13 cellular contexts compared by ENCODE assay signal in genomic region chr20:1809121-1809520, GRCh38.
DNase-seq lines count a peak whose midpoint lies in the region; ATAC-seq and TF ChIP-seq lines count a peak whose summit lies in the region.
"Had no signal": no experiment of that assay in that cellular context is flagged by ENCODE, and none has a peak within 500 bp of the region (broad histone marks: within the 10 kb centered on the region; RNA-seq: fewer than 3 reads in every experiment).

No MANE protein-coding gene starts in this region.

- H3K4me3 Mint-ChIP-seq in MCF 10A (ENCODE audit: unreplicated experiment) (no peak overlapping the region), memory B cell (no peak overlapping the region), mesothelial cell of epicardium (no peak overlapping the region)

- CTCF ChIA-PET in MCF 10A (lab: Yijun Ruan, JAX), result interaction anchor here (0.5 to 2.0 kb wide), 6 partner anchors 9 to 362 kb away, joined by 3 to 14 read pairs (median 5); no protein-coding TSS in a partner anchor

- no peak overlapping the region for H3K27ac Mint-ChIP-seq in MCF 10A (ENCODE audit: low read depth, unreplicated experiment)
- H3K27ac Mint-ChIP-seq in memory B cell, result peak overlapping the region; percentile 67
- H3K27ac Mint-ChIP-seq in mesothelial cell of epicardium, result no peak overlapping the region

- H4K20me1 ChIP-seq in BLaER1 treated with 17β-estradiol and CSF1 and Interleukin-3, amounts not matched to agents 10 nM and 100 nM, result no peaks in the 10 kb centered on the region

- no TSS peak for BruUV-seq in MCF 10A (replicated peaks; lab: Mats Ljungman, UMichigan)

- peaks cover 0 to 4% (median 0%) of the 10 kb centered on the region in 11 experiments; a peak in 1 of 22 replicates for H3K27me3 ChIP-seq in BLaER1 treated with 17β-estradiol and CSF1 and Interleukin-3, amounts not matched to agents 10 nM and 100 nM
- H3K27me3 ChIP-seq: right atrium auricular region had no signal

- POLR2A ChIA-PET in MCF 10A (lab: Yijun Ruan, JAX), result interaction anchor here (0.5 to 2.1 kb wide), 7 partner anchors 10 to 369 kb away, joined by 3 to 10 read pairs (median 3); no protein-coding TSS in a partner anchor

- DNase-seq in M059J (ENCODE audit: low read depth), result peak; percentile 98
- DNase-seq in MCF 10A (ENCODE audit: unreplicated experiment), result peak; percentile 73
- DNase-seq in memory B cell (ENCODE audit: low spot score in 2 of 2), result no peak
- DNase-seq in OCI-M2 (lab: John Stamatoyannopoulos, UW; ENCODE audit: unreplicated experiment), result no peak
- DNase-seq in Kasumi-1 (lab: John Stamatoyannopoulos, UW), result no peak
- no peak for DNase-seq in mucosa of descending colon
- DNase-seq in mesothelial cell of epicardium (ENCODE audit: low spot score in 2 of 2, unreplicated experiment in 2 of 2), result no peak
- DNase-seq: activated CD8-positive, alpha-beta memory T cell treated with anti-CD3 and anti-CD28 coated beads, Interleukin-2, amount 50 U/mL, for 48 hours; GOT3; left ventricle myocardium inferior; NCI-H2107 had no signal

- peak overlapping the region in 3 of 11 experiments; percentile 30 to 85 (median 82); a peak in 5 of 22 replicates for H3K27ac ChIP-seq in BLaER1 treated with 17β-estradiol and CSF1 and Interleukin-3, amounts not matched to agents 10 nM and 100 nM
- H3K27ac ChIP-seq: left ventricle myocardium inferior, right atrium auricular region had no signal

- intact Hi-C loops in MCF 10A (cut with micrococcal nuclease), result loop anchor here (10.0 kb wide), 1 partner anchor 136 kb away; no protein-coding TSS in a partner anchor
- intact Hi-C loops in mucosa of descending colon (cut with DNase I, micrococcal nuclease), result no loop called here

- no peaks in the 10 kb centered on the region for H3K9me3 Mint-ChIP-seq in MCF 10A (ENCODE audit: unreplicated experiment)
- H3K9me3 Mint-ChIP-seq in memory B cell, result no peaks in the 10 kb centered on the region
- no peaks in the 10 kb centered on the region for H3K9me3 Mint-ChIP-seq in mesothelial cell of epicardium

- H3K36me3 Mint-ChIP-seq in MCF 10A (ENCODE audit: insufficient read depth, unreplicated experiment) (no peaks in the 10 kb centered on the region), memory B cell (no peaks in the 10 kb centered on the region), mesothelial cell of epicardium (no peaks in the 10 kb centered on the region)

- peaks cover 38% of the 10 kb centered on the region for H3K4me1 Mint-ChIP-seq in MCF 10A (ENCODE audit: insufficient read depth, unreplicated experiment)
- H3K4me1 Mint-ChIP-seq in memory B cell, result peaks cover 36% of the 10 kb centered on the region
- H3K4me1 Mint-ChIP-seq in mesothelial cell of epicardium, result peaks cover 7% of the 10 kb centered on the region

- ATAC-seq in memory B cell (ENCODE audit: low read depth) (no peak), mucosa of descending colon (no peak)

- H3K27me3 Mint-ChIP-seq in MCF 10A (ENCODE audit: insufficient read depth, unreplicated experiment) (no peaks in the 10 kb centered on the region), memory B cell (no peaks in the 10 kb centered on the region), mesothelial cell of epicardium (ENCODE audit: low read depth) (peaks cover 19% of the 10 kb centered on the region)

- no peaks in the 10 kb centered on the region for H3K36me3 ChIP-seq in BLaER1 treated with 17β-estradiol and CSF1 and Interleukin-3, amounts not matched to agents 10 nM and 100 nM
- no peaks in the 10 kb centered on the region for H3K36me3 ChIP-seq in mucosa of descending colon (ENCODE audit: low read depth)
- H3K36me3 ChIP-seq: left ventricle myocardium inferior, right atrium auricular region had no signal

- no peaks in the 10 kb centered on the region for H3K9me3 ChIP-seq in BLaER1 treated with 17β-estradiol and CSF1 and Interleukin-3, amounts not matched to agents 10 nM and 100 nM (replicated peaks in 1 of 11)
- no peaks in the 10 kb centered on the region for H3K9me3 ChIP-seq in mucosa of descending colon
- H3K9me3 ChIP-seq: left ventricle myocardium inferior, right atrium auricular region had no signal

- H3K4me1 ChIP-seq in BLaER1 treated with 17β-estradiol and CSF1 and Interleukin-3, amounts not matched to agents 10 nM and 100 nM, result peaks cover 25 to 89% (median 61%) of the 10 kb centered on the region in 10 experiments
- peaks cover 5% of the 10 kb centered on the region for H3K4me1 ChIP-seq in mucosa of descending colon (ENCODE audit: low read depth)

- H3K4me2 ChIP-seq in BLaER1 treated with 17β-estradiol and CSF1 and Interleukin-3, amounts not matched to agents 10 nM and 100 nM, result peak overlapping the region in 7 of 11 experiments; percentile 83 to 96 (median 90); a peak in 12 of 22 replicates

- H3K9ac ChIP-seq in BLaER1 treated with 17β-estradiol and CSF1 and Interleukin-3, amounts not matched to agents 10 nM and 100 nM, result no peak overlapping the region

- TF ChIP-seq CTCF in MCF 10A (IDR thresholded peaks at IDR 0.05; ENCODE audit: unreplicated experiment) (no peak), mucosa of descending colon (IDR thresholded peaks at IDR 0.05) (no peak), mesothelial cell of epicardium (IDR thresholded peaks at IDR 0.05; ENCODE audit: unreplicated experiment) (no peak)

- no peak overlapping the region for H3K4me3 ChIP-seq in BLaER1 treated with 17β-estradiol and CSF1 and Interleukin-3, amounts not matched to agents 10 nM and 100 nM
- H3K4me3 ChIP-seq in mucosa of descending colon, result no peak overlapping the region
- H3K4me3 ChIP-seq: left ventricle myocardium inferior, right atrium auricular region had no signal

Comparison
In these comparisons a context has a peak if more than half of its experiments do, and no peak if none do; other contexts are left out.
1. DNase-seq: peak in M059J (single experiment) and MCF 10A (single experiment); none in memory B cell (0 of 2), OCI-M2 (single experiment), Kasumi-1 (0 of 2), mucosa of descending colon (0 of 3) and mesothelial cell of epicardium (0 of 2).